In genomic region chr5:76893294-76893693, GRCh38 we compare ENCODE assay signal across 33 cellular contexts. TPM values are rescaled to one million over a fixed set of nuclear protein-coding genes. Genes with fewer than 3 reads are reported as not detected.
"Had no signal": no experiment of that assay in that cellular context is flagged by ENCODE, and none has a peak within 500 bp of the region (broad histone marks: within the 10 kb centered on the region; RNA-seq: fewer than 3 reads in every experiment).

No MANE protein-coding gene starts in this region.

- H3K9me3 Mint-ChIP-seq: T-helper 1 cell treated with Interleukin-12 subunit alpha and Interleukin-12 subunit beta and Interleukin-4 antibody, amounts not matched to agents 30 μg/mL and 1 μg/mL, for 36 hours had no signal

- H3K27me3 Mint-ChIP-seq: activated B cell treated with CpG ODN at 0.5 μM for 24 hours; activated CD4-positive, alpha-beta memory T cell treated with anti-CD3 and anti-CD28 coated beads for 36 hours; activated naive CD4-positive, alpha-beta T cell treated with anti-CD3 and anti-CD28 coated beads, Interleukin-2, amount 50 U/mL, for 24 hours had no signal

- DNase-seq: activated B cell treated with CpG ODN at 0.5 μM for 24 hours; activated CD4-positive, alpha-beta memory T cell treated with anti-CD3 and anti-CD28 coated beads for 36 hours; activated CD4-positive, alpha-beta T cell treated with anti-CD3 and anti-CD28 coated beads for 4 hours; activated CD4-positive, alpha-beta T cell treated with anti-CD3 and anti-CD28 coated beads, Interleukin-2, amount 10 ng/mL, durations not matched to agents 24 days and 14 days; activated CD4-positive, alpha-beta T cell treated with anti-CD3 and anti-CD28 coated beads, Interleukin-2, amount 50 U/mL, for 1 hour; activated CD4-positive, alpha-beta T cell treated with anti-CD3 and anti-CD28 coated beads, Interleukin-2, amount 50 U/mL, for 4 hours; activated CD4-positive, CD25-positive, alpha-beta regulatory T cell treated with anti-CD3 and anti-CD28 coated beads, Interleukin-2, amount 50 U/mL, for 72 hours; activated CD8-positive, alpha-beta memory T cell treated with anti-CD3 and anti-CD28 coated beads, Interleukin-2, amount 50 U/mL, for 4 hours; activated CD8-positive, alpha-beta T cell treated with anti-CD3 and anti-CD28 coated beads for 36 hours; activated effector memory CD4-positive, alpha-beta T cell treated with anti-CD3 and anti-CD28 coated beads, Interleukin-2, amount 50 U/mL, for 16 hours; activated naive CD4-positive, alpha-beta T cell treated with anti-CD3 and anti-CD28 coated beads, Interleukin-2, amount 10 ng/mL, durations not matched to agents 7 days and 5 days; activated naive CD4-positive, alpha-beta T cell treated with Interleukin-2 at 50 U/mL for 16 hours; activated naive CD8-positive, alpha-beta T cell treated with anti-CD3 and anti-CD28 coated beads, Interleukin-2, amount 10 ng/mL, durations not matched to agents 7 days and 5 days; activated naive CD8-positive, alpha-beta T cell treated with anti-CD3 and anti-CD28 coated beads, Interleukin-2, amount 50 U/mL, for 24 hours; activated T-cell treated with anti-CD3 and anti-CD28 coated beads for 4 hours; activated T-cell treated with anti-CD3 and anti-CD28 coated beads, Interleukin-2, amount 50 U/mL, for 1 hour; activated T-cell treated with anti-CD3 and anti-CD28 coated beads, Interleukin-2, amount 50 U/mL, for 4 hours; activated T-cell treated with anti-CD3 and anti-CD28 coated beads, Interleukin-2, amount 50 U/mL, for 72 hours; amygdala; aorta; body of pancreas; brain microvascular endothelial cell; central memory CD4-positive, alpha-beta T cell; T-helper 9 cell had no signal

- H3K27ac Mint-ChIP-seq: activated B cell treated with CpG ODN at 0.5 μM for 24 hours; activated CD4-positive, alpha-beta memory T cell treated with anti-CD3 and anti-CD28 coated beads for 36 hours; activated CD4-positive, alpha-beta T cell treated with anti-CD3 and anti-CD28 coated beads, Interleukin-2, amount 10 ng/mL, durations not matched to agents 24 days and 14 days; activated CD8-positive, alpha-beta T cell treated with anti-CD3 and anti-CD28 coated beads for 36 hours; activated naive CD4-positive, alpha-beta T cell treated with anti-CD3 and anti-CD28 coated beads, Interleukin-2, amount 10 ng/mL, durations not matched to agents 7 days and 5 days; activated naive CD4-positive, alpha-beta T cell treated with anti-CD3 and anti-CD28 coated beads, Interleukin-2, amount 50 U/mL, for 24 hours; activated naive CD8-positive, alpha-beta T cell; activated naive CD8-positive, alpha-beta T cell treated with anti-CD3 and anti-CD28 coated beads, Interleukin-2, amount 10 ng/mL, durations not matched to agents 7 days and 5 days; activated naive CD8-positive, alpha-beta T cell treated with anti-CD3 and anti-CD28 coated beads, Interleukin-2, amount 50 U/mL, for 24 hours; activated T-cell treated with anti-CD3 and anti-CD28 coated beads, Interleukin-2, amount 50 U/mL, for 72 hours; activated T-helper 1 cell treated with anti-CD3 and anti-CD28 coated beads, Interleukin-12 subunit alpha, Interleukin-12 subunit beta, Interleukin-2, Interleukin-4 antibody, amounts not matched to agents 30 ng/mL and 10 ng/mL and 1 ng/mL, durations not matched to agents 14 hours and 24 hours and 36 hours; activated T-helper 17 cell treated with anti-CD3 and anti-CD28 coated beads, Interleukin-2, amount 50 U/mL, for 72 hours; T-helper 1 cell treated with Interleukin-12 subunit alpha and Interleukin-12 subunit beta and Interleukin-4 antibody, amounts not matched to agents 30 μg/mL and 1 μg/mL, for 36 hours; T-helper 2 cell treated with Interferon-gamma antibody and Interleukin-4, amounts not matched to agents 5 μg/mL and 100 μg/mL, for 36 hours had no signal

- H3K4me3 Mint-ChIP-seq: activated B cell treated with CpG ODN at 0.5 μM for 24 hours; activated CD4-positive, alpha-beta memory T cell treated with anti-CD3 and anti-CD28 coated beads for 36 hours; activated CD4-positive, alpha-beta T cell treated with anti-CD3 and anti-CD28 coated beads, Interleukin-2, amount 10 ng/mL, durations not matched to agents 24 days and 14 days; activated CD8-positive, alpha-beta T cell treated with anti-CD3 and anti-CD28 coated beads for 36 hours; activated naive CD4-positive, alpha-beta T cell treated with anti-CD3 and anti-CD28 coated beads, Interleukin-2, amount 10 ng/mL, durations not matched to agents 7 days and 5 days; activated naive CD4-positive, alpha-beta T cell treated with anti-CD3 and anti-CD28 coated beads, Interleukin-2, amount 50 U/mL, for 24 hours; activated naive CD8-positive, alpha-beta T cell; activated naive CD8-positive, alpha-beta T cell treated with anti-CD3 and anti-CD28 coated beads, Interleukin-2, amount 10 ng/mL, durations not matched to agents 7 days and 5 days; activated naive CD8-positive, alpha-beta T cell treated with anti-CD3 and anti-CD28 coated beads, Interleukin-2, amount 50 U/mL, for 24 hours; activated T-cell treated with anti-CD3 and anti-CD28 coated beads, Interleukin-2, amount 50 U/mL, for 4 hours; activated T-cell treated with anti-CD3 and anti-CD28 coated beads, Interleukin-2, amount 50 U/mL, for 72 hours; activated T-helper 1 cell treated with anti-CD3 and anti-CD28 coated beads, Interleukin-12 subunit alpha, Interleukin-12 subunit beta, Interleukin-2, Interleukin-4 antibody, amounts not matched to agents 30 ng/mL and 10 ng/mL and 1 ng/mL, durations not matched to agents 14 hours and 24 hours and 36 hours; activated T-helper 17 cell treated with anti-CD3 and anti-CD28 coated beads, Interleukin-2, amount 50 U/mL, for 72 hours; T-helper 1 cell treated with Interleukin-12 subunit alpha and Interleukin-12 subunit beta and Interleukin-4 antibody, amounts not matched to agents 30 μg/mL and 1 μg/mL, for 36 hours; T-helper 2 cell treated with Interferon-gamma antibody and Interleukin-4, amounts not matched to agents 5 μg/mL and 100 μg/mL, for 36 hours had no signal

- ATAC-seq: activated CD8-positive, alpha-beta T cell treated with anti-CD3 and anti-CD28 coated beads for 36 hours; activated naive CD8-positive, alpha-beta T cell treated with anti-CD3 and anti-CD28 coated beads, Interleukin-2, amount 50 U/mL, for 24 hours; activated T-cell treated with anti-CD3 and anti-CD28 coated beads, Interleukin-2, amount 50 U/mL, for 4 hours; activated T-cell treated with anti-CD3 and anti-CD28 coated beads, Interleukin-2, amount 50 U/mL, for 72 hours; activated T-helper 17 cell treated with anti-CD3 and anti-CD28 coated beads, Interleukin-2, amount 50 U/mL, for 72 hours; body of pancreas had no signal

- H3K4me1 Mint-ChIP-seq: activated B cell treated with CpG ODN at 0.5 μM for 24 hours; activated CD4-positive, alpha-beta T cell treated with anti-CD3 and anti-CD28 coated beads, Interleukin-2, amount 10 ng/mL, durations not matched to agents 24 days and 14 days; activated naive CD4-positive, alpha-beta T cell treated with anti-CD3 and anti-CD28 coated beads, Interleukin-2, amount 10 ng/mL, durations not matched to agents 7 days and 5 days; activated naive CD4-positive, alpha-beta T cell treated with anti-CD3 and anti-CD28 coated beads, Interleukin-2, amount 50 U/mL, for 24 hours; activated naive CD8-positive, alpha-beta T cell treated with anti-CD3 and anti-CD28 coated beads, Interleukin-2, amount 10 ng/mL, durations not matched to agents 7 days and 5 days; activated naive CD8-positive, alpha-beta T cell treated with anti-CD3 and anti-CD28 coated beads, Interleukin-2, amount 50 U/mL, for 24 hours; activated T-helper 17 cell treated with anti-CD3 and anti-CD28 coated beads, Interleukin-2, amount 50 U/mL, for 72 hours had no signal

RNA-seq across cellular contexts. Expression of gene S100Z, which starts 43.5 kb away (rescaled TPM):
- total RNA-seq: activated B cell treated with CpG ODN at 0.5 μM for 24 hours, astrocyte, body of pancreas, cardiac septum had no signal

RNA-seq across cellular contexts. Expression of gene CRHBP, which starts 59.6 kb away (rescaled TPM):
- total RNA-seq: activated B cell treated with CpG ODN at 0.5 μM for 24 hours; activated CD4-positive, alpha-beta memory T cell treated with anti-CD3 and anti-CD28 coated beads for 36 hours; activated CD8-positive, alpha-beta memory T cell treated with anti-CD3 and anti-CD28 coated beads for 36 hours; activated CD8-positive, alpha-beta T cell treated with anti-CD3 and anti-CD28 coated beads for 36 hours; activated T-cell treated with anti-CD3 and anti-CD28 coated beads, Interleukin-2, amount 50 U/mL, for 4 hours; activated T-helper 1 cell treated with anti-CD3 and anti-CD28 coated beads, Interleukin-12 subunit alpha, Interleukin-12 subunit beta, Interleukin-2, Interleukin-4 antibody, amounts not matched to agents 30 ng/mL and 10 ng/mL and 1 ng/mL, durations not matched to agents 14 hours and 24 hours and 36 hours had no signal
